ENCODE assay signal across 38 cellular contexts in genomic region chr9:136182422-136182790, GRCh38. TPM values are rescaled to one million over a fixed set of nuclear protein-coding genes. Genes with fewer than 3 reads are reported as not detected.
"Had no signal": no experiment of that assay in that cellular context is flagged by ENCODE, and none has a peak within 500 bp of the region (broad histone marks: within the 10 kb centered on the region; RNA-seq: fewer than 3 reads in every experiment).

No MANE protein-coding gene starts in this region.

- FAIRE-seq: astrocyte, bronchial epithelial cell, colon had no signal

- H3K4me1 ChIP-seq: esophagus squamous epithelium, gastroesophageal sphincter had no signal

- H3K27ac ChIP-seq: brain microvascular endothelial cell, epithelial cell of prostate, esophagus squamous epithelium, gastroesophageal sphincter had no signal

- H3K36me3 ChIP-seq: brain microvascular endothelial cell, esophagus squamous epithelium, gastroesophageal sphincter, WERI-Rb-1 had no signal

- H3K9me3 ChIP-seq: esophagus squamous epithelium, gastroesophageal sphincter had no signal

- DNase-seq: activated B cell treated with CpG ODN at 0.5 μM for 24 hours; activated CD4-positive, alpha-beta T cell treated with anti-CD3 and anti-CD28 coated beads for 48 hours; activated CD4-positive, alpha-beta T cell treated with anti-CD3 and anti-CD28 coated beads, Interleukin-2, amount 50 U/mL, for 1 hour; activated CD4-positive, alpha-beta T cell treated with anti-CD3 and anti-CD28 coated beads, Interleukin-2, amount 50 U/mL, for 48 hours; activated CD8-positive, alpha-beta memory T cell treated with anti-CD3 and anti-CD28 coated beads for 24 hours; activated CD8-positive, alpha-beta T cell treated with anti-CD3 and anti-CD28 coated beads for 36 hours; activated effector memory CD4-positive, alpha-beta T cell treated with Interleukin-2 at 50 U/mL for 16 hours; activated gamma-delta T cell treated with Interleukin-2 at 50 U/mL for 16 hours; activated naive CD4-positive, alpha-beta T cell treated with anti-CD3 and anti-CD28 coated beads, Interleukin-2, amount 50 U/mL, for 16 hours; activated naive CD4-positive, alpha-beta T cell treated with Interleukin-2 at 50 U/mL for 16 hours; activated T-cell treated with anti-CD3 and anti-CD28 coated beads, Interleukin-2, amount 50 U/mL, for 4 hours; amniotic stem cell; anterior cingulate cortex; brain microvascular endothelial cell; caudate nucleus; cortex of kidney; dermis blood vessel endothelial cell; effector CD4-positive, alpha-beta T cell; effector memory CD8-positive, alpha-beta T cell; esophagus squamous epithelium; foreskin melanocyte; head of caudate nucleus; T-helper 1 cell; T-helper 17 cell; T1000; WERI-Rb-1 had no signal

- H3K4me3 ChIP-seq: esophagus squamous epithelium, gastroesophageal sphincter had no signal

- ATAC-seq: activated CD4-positive, CD25-positive, alpha-beta regulatory T cell treated with anti-CD3 and anti-CD28 coated beads, Interleukin-2, amount 50 U/mL, for 24 hours; activated CD8-positive, alpha-beta T cell treated with anti-CD3 and anti-CD28 coated beads for 36 hours; activated T-cell treated with anti-CD3 and anti-CD28 coated beads, Interleukin-2, amount 50 U/mL, for 4 hours; activated T-helper 17 cell treated with anti-CD3 and anti-CD28 coated beads, Interleukin-2, amount 50 U/mL, for 72 hours; effector memory CD8-positive, alpha-beta T cell; gastroesophageal sphincter; T-helper 17 cell had no signal

RNA-seq across cellular contexts. Expression of gene LHX3, which starts 22.5 kb away (rescaled TPM):
- total RNA-seq: activated B cell treated with CpG ODN at 0.5 μM for 24 hours; activated CD8-positive, alpha-beta T cell treated with anti-CD3 and anti-CD28 coated beads for 36 hours; astrocyte; bronchial epithelial cell; chondrocyte; dermis blood vessel endothelial cell; esophagus squamous epithelium; fibroblast of lung; fibroblast of villous mesenchyme; gastroesophageal sphincter; glomerular endothelial cell had no signal
- polyA plus RNA-seq: esophagus, fibroblast of lung had no signal
